ENCODE assay signal across 8 cellular contexts in the genomic region with DNA sequence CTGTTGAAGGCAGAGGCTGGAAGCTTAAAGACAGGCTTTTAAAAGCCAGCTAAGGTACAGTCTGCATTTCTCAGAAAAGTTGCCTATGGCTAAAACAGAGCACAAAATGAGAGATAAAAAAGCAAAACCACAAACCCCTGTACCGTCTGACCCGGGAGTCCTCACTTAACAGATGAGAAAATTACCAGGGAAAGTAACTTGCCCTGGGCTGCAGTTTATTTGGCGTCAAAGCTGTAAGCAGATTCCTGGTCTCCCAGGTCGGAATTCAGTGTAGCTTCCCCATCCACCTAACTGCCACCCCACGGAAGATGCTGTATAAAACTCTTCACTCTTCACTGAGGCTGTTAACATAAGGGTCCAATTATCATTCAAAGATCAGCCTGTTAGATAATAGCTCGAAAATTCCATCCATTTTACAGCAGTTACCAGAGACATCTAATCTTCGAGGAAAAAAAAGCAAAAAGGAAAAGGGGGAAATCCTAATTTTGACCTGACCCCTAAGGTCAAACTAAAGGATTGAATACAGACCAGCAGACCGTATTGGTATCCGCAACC. TPM values are rescaled to one million over a fixed set of nuclear protein-coding genes. Genes with fewer than 3 reads are reported as not detected.
DNase-seq lines count a peak whose midpoint lies in the region; ATAC-seq and TF ChIP-seq lines count a peak whose summit lies in the region.

No MANE protein-coding gene starts in this region.

- no peak overlapping the region for H3K9ac ChIP-seq in parathyroid adenoma

- H3K9me3 ChIP-seq in Peyer's patch: no peaks in the 10 kb centered on the region
- no peaks in the 10 kb centered on the region for H3K9me3 ChIP-seq in esophagus (ENCODE audit: control insufficient read depth in 2 of 2, insufficient read depth in 1 of 2, low read depth in 1 of 2, low read length in 1 of 2)
- no peaks in the 10 kb centered on the region for H3K9me3 ChIP-seq in parathyroid adenoma (ENCODE audit: control insufficient read depth, low read length)

- H3K27ac ChIP-seq in Peyer's patch: peak overlapping the region; percentile 81 to 97 (median 84)
- peak overlapping the region; percentile 87 to 95 for H3K27ac ChIP-seq in esophagus (ENCODE audit: low read depth in 2 of 2, low read length in 1 of 2)
- no peak overlapping the region for H3K27ac ChIP-seq in parathyroid adenoma

- H3K4me1 ChIP-seq in Peyer's patch (peaks cover 0 to 24% (median 11%) of the 10 kb centered on the region in 4 donors), esophagus (ENCODE audit: control insufficient read depth in 2 of 2, insufficient read depth in 2 of 2, low read length in 1 of 2) (peaks cover 2 to 3% of the 10 kb centered on the region in 2 donors), parathyroid adenoma (no peaks in the 10 kb centered on the region)

- H3K36me3 ChIP-seq in Peyer's patch: no peaks in the 10 kb centered on the region
- no peaks in the 10 kb centered on the region for H3K36me3 ChIP-seq in esophagus (ENCODE audit: control insufficient read depth in 2 of 2, insufficient read depth in 2 of 2, low read length in 1 of 2)
- H3K36me3 ChIP-seq in parathyroid adenoma (ENCODE audit: control insufficient read depth, insufficient read depth, low read length): no peaks in the 10 kb centered on the region

- no peak for TF ChIP-seq CTCF in Peyer's patch (IDR thresholded peaks at IDR 0.05)
- TF ChIP-seq CTCF in parathyroid adenoma (IDR thresholded peaks at IDR 0.05): no peak

- ATAC-seq in HG03025 (IDR thresholded peaks at IDR 0.05; ENCODE audit: low FRiP score, unreplicated experiment): no peak

- peak overlapping the region; percentile 73 to 98 (median 90) for H3K4me3 ChIP-seq in Peyer's patch
- H3K4me3 ChIP-seq in esophagus (ENCODE audit: low read depth in 1 of 2, low read length in 2 of 2): peak overlapping the region; percentile 81 to 96
- peak overlapping the region; percentile 61 for H3K4me3 ChIP-seq in parathyroid adenoma (ENCODE audit: low read depth, low read length)

- DNase-seq in ELF-1 (ENCODE audit: low read depth, low spot score) (peak; percentile 35), Peyer's patch (no peak), CD1c-positive myeloid dendritic cell (ENCODE audit: extremely low spot score) (no peak), HCEC 1CT (no peak), SW480 (ENCODE audit: low spot score) (no peak)

- H3K27me3 ChIP-seq in Peyer's patch (no peaks in the 10 kb centered on the region), esophagus (ENCODE audit: control insufficient read depth in 1 of 2, insufficient read depth in 2 of 2, low read length in 2 of 2) (no peaks in the 10 kb centered on the region), parathyroid adenoma (ENCODE audit: control insufficient read depth, insufficient read depth, low read length) (no peaks in the 10 kb centered on the region)

- H2AFZ ChIP-seq in parathyroid adenoma: peak overlapping the region; percentile 64

- no peak for TF ChIP-seq POLR2A in Peyer's patch (IDR thresholded peaks at IDR 0.05)

- H3K4me2 ChIP-seq in parathyroid adenoma (ENCODE audit: low read length): peak overlapping the region; percentile 87

- peaks cover 25% of the 10 kb centered on the region for H3K79me2 ChIP-seq in parathyroid adenoma

- 9% methylated on average over 9 of the region's 9 CpGs for WGBS in esophagus, 2 donors

RNA-seq across cellular contexts. Expression of gene TCF20, which starts 1.5 kb away (rescaled TPM):
- total RNA-seq in Peyer's patch: 10 to 100 TPM; 43.8 to 75.1 (median 59.5) TPM
- 10 to 100 TPM; 14.5 to 15.0 TPM for polyA plus RNA-seq in esophagus
